34 cellular contexts compared by ENCODE assay signal in the genomic region with DNA sequence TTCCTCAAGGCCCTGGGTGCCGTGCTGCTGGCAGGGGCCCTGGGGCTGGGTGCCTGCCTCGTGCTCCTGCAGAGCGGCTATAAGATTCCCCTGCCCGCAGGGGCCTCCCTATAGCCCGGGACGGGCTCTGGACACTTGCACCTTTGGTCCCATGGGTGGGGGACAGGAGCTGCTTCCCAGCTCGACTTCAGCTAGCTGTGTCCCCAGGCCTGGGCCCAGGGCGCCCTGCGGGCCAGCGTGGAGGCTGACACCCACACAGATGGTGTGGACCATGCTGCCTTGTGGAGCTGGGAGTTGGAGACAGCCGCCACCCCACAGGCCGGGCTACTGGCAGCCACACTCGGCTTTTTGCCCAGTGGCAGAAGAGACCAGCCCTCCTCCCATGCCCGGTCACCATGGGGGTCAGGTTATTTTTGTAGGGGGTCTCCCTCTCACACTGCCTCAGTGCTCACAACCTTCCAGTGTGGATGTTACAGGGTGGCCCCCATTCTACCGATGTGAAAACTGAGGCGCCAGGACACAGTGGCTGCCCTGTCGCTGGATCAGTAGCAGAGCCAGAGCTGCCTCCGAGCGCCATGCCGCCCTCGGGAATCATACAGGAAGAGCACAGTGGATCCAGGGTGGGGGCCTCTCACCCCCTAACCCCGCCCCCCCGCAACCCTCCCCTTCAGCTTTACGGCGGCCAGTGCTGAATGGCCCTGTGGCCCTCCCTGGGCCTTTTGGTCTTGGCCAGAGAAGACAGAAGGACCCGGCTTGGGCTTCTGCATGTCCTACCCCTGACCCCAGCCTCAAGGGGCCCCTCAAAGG. TPM values are rescaled to one million over a fixed set of nuclear protein-coding genes. Genes with fewer than 3 reads are reported as not detected.
"Had no signal": no experiment of that assay in that cellular context is flagged by ENCODE, and none has a peak within 500 bp of the region (broad histone marks: within the 10 kb centered on the region; RNA-seq: fewer than 3 reads in every experiment).

No MANE protein-coding gene starts in this region.

- H3K27ac ChIP-seq: adrenal gland, body of pancreas, colonic mucosa, epithelial cell of prostate, esophagus squamous epithelium, gastroesophageal sphincter, WERI-Rb-1 had no signal

- H3K27me3 ChIP-seq: adrenal gland, body of pancreas, colonic mucosa had no signal

- H3K4me1 ChIP-seq: adrenal gland, body of pancreas, colonic mucosa, esophagus squamous epithelium, gastroesophageal sphincter had no signal

- DNase-seq: activated B cell treated with CpG ODN at 0.5 μM for 24 hours; activated CD4-positive, alpha-beta T cell treated with anti-CD3 and anti-CD28 coated beads for 48 hours; activated CD4-positive, alpha-beta T cell treated with anti-CD3 and anti-CD28 coated beads, Interleukin-2, amount 50 U/mL, for 1 hour; activated CD4-positive, alpha-beta T cell treated with anti-CD3 and anti-CD28 coated beads, Interleukin-2, amount 50 U/mL, for 48 hours; activated CD8-positive, alpha-beta memory T cell treated with anti-CD3 and anti-CD28 coated beads, Interleukin-2, amount 10 ng/mL, durations not matched to agents 7 days and 5 days; activated CD8-positive, alpha-beta memory T cell treated with anti-CD3 and anti-CD28 coated beads, Interleukin-2, amount 50 U/mL, for 4 hours; activated CD8-positive, alpha-beta T cell treated with anti-CD3 and anti-CD28 coated beads, Interleukin-2, amount 10 ng/mL, durations not matched to agents 7 days and 5 days; activated effector memory CD4-positive, alpha-beta T cell treated with anti-CD3 and anti-CD28 coated beads, Interleukin-2, amount 50 U/mL, for 16 hours; activated naive CD4-positive, alpha-beta T cell treated with anti-CD3 and anti-CD28 coated beads for 36 hours; activated naive CD8-positive, alpha-beta T cell treated with anti-CD3 and anti-CD28 coated beads for 36 hours; activated naive CD8-positive, alpha-beta T cell treated with anti-CD3 and anti-CD28 coated beads, Interleukin-2, amount 50 U/mL, for 24 hours; activated T-cell treated with anti-CD3 and anti-CD28 coated beads, Interleukin-2, amount 50 U/mL, for 1 hour; activated T-cell treated with anti-CD3 and anti-CD28 coated beads, Interleukin-2, amount 50 U/mL, for 48 hours; adrenal gland; amygdala; body of pancreas; caudate nucleus; colonic mucosa; effector CD8-positive, alpha-beta T cell; esophagus squamous epithelium; foreskin melanocyte; T-helper 1 cell; T-helper 17 cell; T1000; WERI-Rb-1 had no signal

- H3K4me3 ChIP-seq: adrenal gland, body of pancreas, colonic mucosa, esophagus squamous epithelium, gastroesophageal sphincter had no signal

- FAIRE-seq: endometrium, endothelial cell of umbilical vein had no signal

- ATAC-seq: activated CD4-positive, CD25-positive, alpha-beta regulatory T cell treated with anti-CD3 and anti-CD28 coated beads, Interleukin-2, amount 50 U/mL, for 24 hours; activated CD8-positive, alpha-beta memory T cell treated with anti-CD3 and anti-CD28 coated beads, Interleukin-2, amount 10 ng/mL, durations not matched to agents 7 days and 5 days; activated CD8-positive, alpha-beta T cell treated with anti-CD3 and anti-CD28 coated beads, Interleukin-2, amount 10 ng/mL, durations not matched to agents 7 days and 5 days; activated naive CD8-positive, alpha-beta T cell treated with anti-CD3 and anti-CD28 coated beads, Interleukin-2, amount 50 U/mL, for 24 hours; body of pancreas; gastroesophageal sphincter; T-helper 17 cell had no signal

- H3K36me3 ChIP-seq: adrenal gland, colonic mucosa, esophagus squamous epithelium, gastroesophageal sphincter had no signal

- H3K9me3 ChIP-seq: adrenal gland, body of pancreas, colonic mucosa, esophagus squamous epithelium, gastroesophageal sphincter had no signal

RNA-seq across cellular contexts. Expression of gene DISP3, which starts 57.8 kb away (rescaled TPM):
- total RNA-seq: fibroblast of lung, fibroblast of villous mesenchyme had no signal
- polyA plus RNA-seq: aorta, esophagus had no signal
